In the genomic region with DNA sequence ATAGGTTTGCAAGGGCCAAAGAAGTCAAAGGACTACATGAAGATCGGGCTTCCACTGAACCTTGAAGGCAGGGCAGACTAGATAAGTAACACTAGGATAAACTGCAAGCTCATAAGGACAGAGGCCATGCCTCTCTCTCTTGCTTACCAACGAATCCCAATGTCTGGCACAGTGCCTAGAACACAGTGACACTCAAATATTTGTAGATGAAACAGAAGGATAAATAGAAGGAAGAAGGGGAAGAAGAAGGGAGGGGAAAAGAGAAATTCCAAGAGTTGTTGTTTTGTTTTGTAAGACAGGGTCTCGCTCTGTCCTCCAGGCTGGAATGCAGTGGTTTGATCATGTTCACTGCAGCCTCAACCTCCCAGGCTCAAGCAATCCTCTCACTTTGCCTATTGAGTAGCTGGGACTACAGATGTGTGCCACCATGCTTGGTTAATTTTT, we compare ENCODE assay signal across 1 cellular context.
TF ChIP-seq lines count a peak whose summit lies in the region.

No MANE protein-coding gene starts in this region.

TF ChIP-seq in HepG2, 621 proteins besides CTCF, POLR2A, EP300 and RAD21 (continued from another document and continues in another):
- TF ChIP-seq, protein P1, sequence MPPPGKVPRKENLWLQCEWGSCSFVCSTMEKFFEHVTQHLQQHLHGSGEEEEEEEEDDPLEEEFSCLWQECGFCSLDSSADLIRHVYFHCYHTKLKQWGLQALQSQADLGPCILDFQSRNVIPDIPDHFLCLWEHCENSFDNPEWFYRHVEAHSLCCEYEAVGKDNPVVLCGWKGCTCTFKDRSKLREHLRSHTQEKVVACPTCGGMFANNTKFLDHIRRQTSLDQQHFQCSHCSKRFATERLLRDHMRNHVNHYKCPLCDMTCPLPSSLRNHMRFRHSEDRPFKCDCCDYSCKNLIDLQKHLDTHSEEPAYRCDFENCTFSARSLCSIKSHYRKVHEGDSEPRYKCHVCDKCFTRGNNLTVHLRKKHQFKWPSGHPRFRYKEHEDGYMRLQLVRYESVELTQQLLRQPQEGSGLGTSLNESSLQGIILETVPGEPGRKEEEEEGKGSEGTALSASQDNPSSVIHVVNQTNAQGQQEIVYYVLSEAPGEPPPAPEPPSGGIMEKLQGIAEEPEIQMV (CRISPR knock-in tag; IDR thresholded peaks at IDR 0.05; ENCODE audit: low read depth), result no peak
- TF ChIP-seq ZNF337 (CRISPR knock-in tag; IDR thresholded peaks at IDR 0.05; ENCODE audit: borderline replicate concordance, low read depth), result no peak
- peak; percentile 12; the same call in 1 of the 2 replicates for TF ChIP-seq CEBPG (CRISPR knock-in tag; IDR thresholded peaks at IDR 0.05)
- TF ChIP-seq ZNF30 (CRISPR knock-in tag; IDR thresholded peaks at IDR 0.05), result no peak
- TF ChIP-seq ZNF644 (CRISPR knock-in tag; IDR thresholded peaks at IDR 0.05; ENCODE audit: low read depth), result peak; percentile 35; the same call in 1 of the 2 replicates
- TF ChIP-seq HNF4A (CRISPR knock-in tag; IDR thresholded peaks at IDR 0.05), result peak; percentile 41; the same call in 1 of the 2 replicates
- TF ChIP-seq, protein P2, sequence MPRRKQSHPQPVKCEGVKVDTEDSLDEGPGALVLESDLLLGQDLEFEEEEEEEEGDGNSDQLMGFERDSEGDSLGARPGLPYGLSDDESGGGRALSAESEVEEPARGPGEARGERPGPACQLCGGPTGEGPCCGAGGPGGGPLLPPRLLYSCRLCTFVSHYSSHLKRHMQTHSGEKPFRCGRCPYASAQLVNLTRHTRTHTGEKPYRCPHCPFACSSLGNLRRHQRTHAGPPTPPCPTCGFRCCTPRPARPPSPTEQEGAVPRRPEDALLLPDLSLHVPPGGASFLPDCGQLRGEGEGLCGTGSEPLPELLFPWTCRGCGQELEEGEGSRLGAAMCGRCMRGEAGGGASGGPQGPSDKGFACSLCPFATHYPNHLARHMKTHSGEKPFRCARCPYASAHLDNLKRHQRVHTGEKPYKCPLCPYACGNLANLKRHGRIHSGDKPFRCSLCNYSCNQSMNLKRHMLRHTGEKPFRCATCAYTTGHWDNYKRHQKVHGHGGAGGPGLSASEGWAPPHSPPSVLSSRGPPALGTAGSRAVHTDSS (CRISPR knock-in tag; conservative IDR thresholded peaks at IDR 0.05), result no peak
- 0 out of 2 replicates have a peak, but pooled peaks have one; percentile 41 for TF ChIP-seq HDAC1 (CRISPR knock-in tag; IDR thresholded peaks at IDR 0.05)
- no peak for TF ChIP-seq SRSF4 (IDR thresholded peaks at IDR 0.05; ENCODE audit: low read depth, low read length, poor library complexity, severe bottlenecking)
- peak; percentile 74 for TF ChIP-seq NFIC (IDR thresholded peaks at IDR 0.05; ENCODE audit: low read length)
- no peak for TF ChIP-seq ZNF256 (CRISPR knock-in tag; conservative IDR thresholded peaks at IDR 0.05)
- TF ChIP-seq SMARCC2 (IDR thresholded peaks at IDR 0.05), result no peak
- TF ChIP-seq HDAC2 (CRISPR knock-in tag; IDR thresholded peaks at IDR 0.05), result peak; percentile 21; the same call in 1 of the 2 replicates
- TF ChIP-seq, protein P3, sequence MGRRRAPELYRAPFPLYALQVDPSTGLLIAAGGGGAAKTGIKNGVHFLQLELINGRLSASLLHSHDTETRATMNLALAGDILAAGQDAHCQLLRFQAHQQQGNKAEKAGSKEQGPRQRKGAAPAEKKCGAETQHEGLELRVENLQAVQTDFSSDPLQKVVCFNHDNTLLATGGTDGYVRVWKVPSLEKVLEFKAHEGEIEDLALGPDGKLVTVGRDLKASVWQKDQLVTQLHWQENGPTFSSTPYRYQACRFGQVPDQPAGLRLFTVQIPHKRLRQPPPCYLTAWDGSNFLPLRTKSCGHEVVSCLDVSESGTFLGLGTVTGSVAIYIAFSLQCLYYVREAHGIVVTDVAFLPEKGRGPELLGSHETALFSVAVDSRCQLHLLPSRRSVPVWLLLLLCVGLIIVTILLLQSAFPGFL (CRISPR knock-in tag; IDR thresholded peaks at IDR 0.05), result no peak
- peak; percentile 54; the same call in 1 of the 2 replicates for TF ChIP-seq HMG20A (CRISPR knock-in tag; IDR thresholded peaks at IDR 0.05; ENCODE audit: borderline replicate concordance)
- TF ChIP-seq, protein P4, sequence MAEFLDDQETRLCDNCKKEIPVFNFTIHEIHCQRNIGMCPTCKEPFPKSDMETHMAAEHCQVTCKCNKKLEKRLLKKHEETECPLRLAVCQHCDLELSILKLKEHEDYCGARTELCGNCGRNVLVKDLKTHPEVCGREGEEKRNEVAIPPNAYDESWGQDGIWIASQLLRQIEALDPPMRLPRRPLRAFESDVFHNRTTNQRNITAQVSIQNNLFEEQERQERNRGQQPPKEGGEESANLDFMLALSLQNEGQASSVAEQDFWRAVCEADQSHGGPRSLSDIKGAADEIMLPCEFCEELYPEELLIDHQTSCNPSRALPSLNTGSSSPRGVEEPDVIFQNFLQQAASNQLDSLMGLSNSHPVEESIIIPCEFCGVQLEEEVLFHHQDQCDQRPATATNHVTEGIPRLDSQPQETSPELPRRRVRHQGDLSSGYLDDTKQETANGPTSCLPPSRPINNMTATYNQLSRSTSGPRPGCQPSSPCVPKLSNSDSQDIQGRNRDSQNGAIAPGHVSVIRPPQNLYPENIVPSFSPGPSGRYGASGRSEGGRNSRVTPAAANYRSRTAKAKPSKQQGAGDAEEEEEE (CRISPR knock-in tag; IDR thresholded peaks at IDR 0.05; ENCODE audit: borderline replicate concordance), result no peak
- TF ChIP-seq ZNF670 (CRISPR knock-in tag; IDR thresholded peaks at IDR 0.05; ENCODE audit: borderline replicate concordance), result 0 out of 2 replicates have a peak, but pooled peaks have one; percentile 51
- no peak for TF ChIP-seq ZNF709 (CRISPR knock-in tag; IDR thresholded peaks at IDR 0.05)
- TF ChIP-seq, protein P5, sequence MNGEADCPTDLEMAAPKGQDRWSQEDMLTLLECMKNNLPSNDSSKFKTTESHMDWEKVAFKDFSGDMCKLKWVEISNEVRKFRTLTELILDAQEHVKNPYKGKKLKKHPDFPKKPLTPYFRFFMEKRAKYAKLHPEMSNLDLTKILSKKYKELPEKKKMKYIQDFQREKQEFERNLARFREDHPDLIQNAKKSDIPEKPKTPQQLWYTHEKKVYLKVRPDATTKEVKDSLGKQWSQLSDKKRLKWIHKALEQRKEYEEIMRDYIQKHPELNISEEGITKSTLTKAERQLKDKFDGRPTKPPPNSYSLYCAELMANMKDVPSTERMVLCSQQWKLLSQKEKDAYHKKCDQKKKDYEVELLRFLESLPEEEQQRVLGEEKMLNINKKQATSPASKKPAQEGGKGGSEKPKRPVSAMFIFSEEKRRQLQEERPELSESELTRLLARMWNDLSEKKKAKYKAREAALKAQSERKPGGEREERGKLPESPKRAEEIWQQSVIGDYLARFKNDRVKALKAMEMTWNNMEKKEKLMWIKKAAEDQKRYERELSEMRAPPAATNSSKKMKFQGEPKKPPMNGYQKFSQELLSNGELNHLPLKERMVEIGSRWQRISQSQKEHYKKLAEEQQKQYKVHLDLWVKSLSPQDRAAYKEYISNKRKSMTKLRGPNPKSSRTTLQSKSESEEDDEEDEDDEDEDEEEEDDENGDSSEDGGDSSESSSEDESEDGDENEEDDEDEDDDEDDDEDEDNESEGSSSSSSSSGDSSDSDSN (CRISPR knock-in tag; IDR thresholded peaks at IDR 0.05), result no peak
- TF ChIP-seq, protein P6, sequence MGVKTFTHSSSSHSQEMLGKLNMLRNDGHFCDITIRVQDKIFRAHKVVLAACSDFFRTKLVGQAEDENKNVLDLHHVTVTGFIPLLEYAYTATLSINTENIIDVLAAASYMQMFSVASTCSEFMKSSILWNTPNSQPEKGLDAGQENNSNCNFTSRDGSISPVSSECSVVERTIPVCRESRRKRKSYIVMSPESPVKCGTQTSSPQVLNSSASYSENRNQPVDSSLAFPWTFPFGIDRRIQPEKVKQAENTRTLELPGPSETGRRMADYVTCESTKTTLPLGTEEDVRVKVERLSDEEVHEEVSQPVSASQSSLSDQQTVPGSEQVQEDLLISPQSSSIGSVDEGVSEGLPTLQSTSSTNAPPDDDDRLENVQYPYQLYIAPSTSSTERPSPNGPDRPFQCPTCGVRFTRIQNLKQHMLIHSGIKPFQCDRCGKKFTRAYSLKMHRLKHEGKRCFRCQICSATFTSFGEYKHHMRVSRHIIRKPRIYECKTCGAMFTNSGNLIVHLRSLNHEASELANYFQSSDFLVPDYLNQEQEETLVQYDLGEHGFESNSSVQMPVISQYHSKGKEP (CRISPR knock-in tag; IDR thresholded peaks at IDR 0.05), result no peak
- 0 out of 2 replicates have a peak, but pooled peaks have one; percentile 42 for TF ChIP-seq RXRB (CRISPR knock-in tag; IDR thresholded peaks at IDR 0.05; ENCODE audit: borderline replicate concordance)
- TF ChIP-seq SP5 (CRISPR knock-in tag; IDR thresholded peaks at IDR 0.05; ENCODE audit: borderline replicate concordance, low read depth), result no peak
- TF ChIP-seq, protein P7, sequence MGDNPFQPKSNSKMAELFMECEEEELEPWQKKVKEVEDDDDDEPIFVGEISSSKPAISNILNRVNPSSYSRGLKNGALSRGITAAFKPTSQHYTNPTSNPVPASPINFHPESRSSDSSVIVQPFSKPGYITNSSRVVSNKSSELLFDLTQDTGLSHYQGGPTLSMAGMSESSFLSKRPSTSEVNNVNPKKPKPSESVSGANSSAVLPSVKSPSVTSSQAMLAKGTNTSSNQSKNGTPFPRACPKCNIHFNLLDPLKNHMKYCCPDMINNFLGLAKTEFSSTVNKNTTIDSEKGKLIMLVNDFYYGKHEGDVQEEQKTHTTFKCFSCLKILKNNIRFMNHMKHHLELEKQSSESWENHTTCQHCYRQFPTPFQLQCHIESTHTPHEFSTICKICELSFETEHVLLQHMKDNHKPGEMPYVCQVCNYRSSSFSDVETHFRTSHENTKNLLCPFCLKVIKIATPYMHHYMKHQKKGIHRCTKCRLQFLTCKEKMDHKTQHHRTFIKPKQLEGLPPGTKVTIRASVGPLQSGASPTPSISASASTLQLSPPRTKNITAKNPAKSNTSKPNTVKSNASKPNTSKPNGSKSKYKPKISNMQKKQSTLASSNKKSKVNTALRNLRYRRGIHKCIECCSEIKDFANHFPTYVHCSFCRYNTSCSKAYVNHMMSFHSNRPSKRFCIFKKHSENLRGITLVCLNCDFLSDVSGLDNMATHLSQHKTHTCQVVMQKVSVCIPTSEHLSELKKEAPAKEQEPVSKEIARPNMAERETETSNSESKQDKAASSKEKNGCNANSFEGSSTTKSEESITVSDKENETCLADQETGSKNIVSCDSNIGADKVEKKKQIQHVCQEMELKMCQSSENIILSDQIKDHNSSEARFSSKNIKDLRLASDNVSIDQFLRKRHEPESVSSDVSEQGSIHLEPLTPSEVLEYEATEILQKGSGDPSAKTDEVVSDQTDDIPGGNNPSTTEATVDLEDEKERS (CRISPR knock-in tag; IDR thresholded peaks at IDR 0.05), result no peak
- no peak for TF ChIP-seq ZNF761 (CRISPR knock-in tag; conservative IDR thresholded peaks at IDR 0.05)
- TF ChIP-seq SMAD3 (CRISPR knock-in tag; IDR thresholded peaks at IDR 0.05), result no peak
- 0 out of 2 replicates have a peak, but pooled peaks have one; percentile 41 for TF ChIP-seq GFI1 (CRISPR knock-in tag; IDR thresholded peaks at IDR 0.05; ENCODE audit: borderline replicate concordance)
- TF ChIP-seq FOXA1 (IDR thresholded peaks at IDR 0.05), result no peak
- TF ChIP-seq FOXA1 (CRISPR knock-in tag; IDR thresholded peaks at IDR 0.05), result peak; percentile 49; the same call in 1 of the 2 replicates
- TF ChIP-seq, protein P8, sequence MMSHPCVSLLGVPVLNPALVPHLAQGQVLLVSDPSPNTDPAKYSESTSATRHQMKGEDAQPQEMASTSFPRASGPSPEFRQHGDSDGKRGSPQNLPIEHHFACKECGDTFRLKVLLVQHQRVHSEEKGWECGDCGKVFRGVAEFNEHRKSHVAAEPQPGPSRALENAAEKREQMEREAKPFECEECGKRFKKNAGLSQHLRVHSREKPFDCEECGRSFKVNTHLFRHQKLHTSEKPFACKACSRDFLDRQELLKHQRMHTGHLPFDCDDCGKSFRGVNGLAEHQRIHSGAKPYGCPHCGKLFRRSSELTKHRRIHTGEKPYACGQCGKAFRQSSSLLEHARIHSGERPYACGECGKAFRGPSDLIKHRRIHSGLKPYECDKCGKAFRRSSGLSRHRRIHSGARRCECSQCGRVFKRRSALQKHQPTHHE (CRISPR knock-in tag; IDR thresholded peaks at IDR 0.05; ENCODE audit: borderline replicate concordance), result no peak
- peak; percentile 85 for TF ChIP-seq GATAD2A (CRISPR knock-in tag; IDR thresholded peaks at IDR 0.05)
- peak; percentile 54 for TF ChIP-seq SAP130 (CRISPR knock-in tag; IDR thresholded peaks at IDR 0.05; ENCODE audit: low read depth)
- TF ChIP-seq RBM22 (optimal IDR thresholded peaks at IDR 0.05; ENCODE audit: low read length), result no peak
- no peak for TF ChIP-seq KLF15 (CRISPR knock-in tag; IDR thresholded peaks at IDR 0.05; ENCODE audit: borderline replicate concordance)
- TF ChIP-seq PPARG (CRISPR knock-in tag; conservative IDR thresholded peaks at IDR 0.05), result 0 out of 2 replicates have a peak, but pooled peaks have one; percentile 39
- no peak for TF ChIP-seq FOXK1 (CRISPR knock-in tag; IDR thresholded peaks at IDR 0.05; ENCODE audit: borderline replicate concordance, low read depth)
- TF ChIP-seq, protein P9, sequence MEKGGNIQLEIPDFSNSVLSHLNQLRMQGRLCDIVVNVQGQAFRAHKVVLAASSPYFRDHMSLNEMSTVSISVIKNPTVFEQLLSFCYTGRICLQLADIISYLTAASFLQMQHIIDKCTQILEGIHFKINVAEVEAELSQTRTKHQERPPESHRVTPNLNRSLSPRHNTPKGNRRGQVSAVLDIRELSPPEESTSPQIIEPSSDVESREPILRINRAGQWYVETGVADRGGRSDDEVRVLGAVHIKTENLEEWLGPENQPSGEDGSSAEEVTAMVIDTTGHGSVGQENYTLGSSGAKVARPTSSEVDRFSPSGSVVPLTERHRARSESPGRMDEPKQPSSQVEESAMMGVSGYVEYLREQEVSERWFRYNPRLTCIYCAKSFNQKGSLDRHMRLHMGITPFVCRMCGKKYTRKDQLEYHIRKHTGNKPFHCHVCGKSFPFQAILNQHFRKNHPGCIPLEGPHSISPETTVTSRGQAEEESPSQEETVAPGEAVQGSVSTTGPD (CRISPR knock-in tag; IDR thresholded peaks at IDR 0.05), result 0 out of 2 replicates have a peak, but pooled peaks have one; percentile 28
- peak; percentile 57; the same call in 1 of the 2 replicates for TF ChIP-seq FOXJ3 (CRISPR knock-in tag; IDR thresholded peaks at IDR 0.05; ENCODE audit: borderline replicate concordance)
- TF ChIP-seq, protein P10, sequence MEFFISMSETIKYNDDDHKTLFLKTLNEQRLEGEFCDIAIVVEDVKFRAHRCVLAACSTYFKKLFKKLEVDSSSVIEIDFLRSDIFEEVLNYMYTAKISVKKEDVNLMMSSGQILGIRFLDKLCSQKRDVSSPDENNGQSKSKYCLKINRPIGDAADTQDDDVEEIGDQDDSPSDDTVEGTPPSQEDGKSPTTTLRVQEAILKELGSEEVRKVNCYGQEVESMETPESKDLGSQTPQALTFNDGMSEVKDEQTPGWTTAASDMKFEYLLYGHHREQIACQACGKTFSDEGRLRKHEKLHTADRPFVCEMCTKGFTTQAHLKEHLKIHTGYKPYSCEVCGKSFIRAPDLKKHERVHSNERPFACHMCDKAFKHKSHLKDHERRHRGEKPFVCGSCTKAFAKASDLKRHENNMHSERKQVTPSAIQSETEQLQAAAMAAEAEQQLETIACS (CRISPR knock-in tag; IDR thresholded peaks at IDR 0.05), result no peak
- TF ChIP-seq THYN1 (CRISPR knock-in tag; IDR thresholded peaks at IDR 0.05; ENCODE audit: borderline replicate concordance, low read depth), result no peak
- TF ChIP-seq HOXA3 (CRISPR knock-in tag; IDR thresholded peaks at IDR 0.05), result 0 out of 2 replicates have a peak, but pooled peaks have one; percentile 24
- TF ChIP-seq ZNF75D (CRISPR knock-in tag; IDR thresholded peaks at IDR 0.05; ENCODE audit: borderline replicate concordance), result no peak
